In the genomic region with DNA sequence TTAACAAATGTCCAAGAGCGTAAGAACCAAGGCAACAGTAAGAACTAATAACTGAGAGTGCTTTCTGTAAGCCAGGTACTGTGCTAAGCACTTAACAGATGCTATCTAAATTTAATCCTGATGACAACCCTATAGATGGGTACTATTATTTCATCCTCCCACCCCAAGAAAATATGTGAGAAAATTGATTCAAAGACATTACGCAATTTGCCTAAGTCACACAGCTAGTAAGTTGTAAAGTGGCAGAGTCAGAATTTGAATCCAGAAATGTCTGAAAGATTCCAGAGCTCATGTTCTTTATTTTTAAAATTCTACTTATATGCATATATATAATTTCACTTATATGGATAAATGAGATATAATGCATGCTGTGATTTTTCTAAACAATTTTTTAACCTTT, we compare ENCODE assay signal across 22 cellular contexts. TPM values are rescaled to one million over a fixed set of nuclear protein-coding genes. Genes with fewer than 3 reads are reported as not detected.
A peak's percentile ranks its signal among the peaks of the same experiment; 100 is the strongest.
DNase-seq lines count a peak whose midpoint lies in the region; ATAC-seq, FAIRE-seq and TF ChIP-seq lines count a peak whose summit lies in the region.
"Had no signal": no experiment of that assay in that cellular context is flagged by ENCODE, and none has a peak within 500 bp of the region (broad histone marks: within the 10 kb centered on the region; RNA-seq: fewer than 3 reads in every experiment).

No MANE protein-coding gene starts in this region.

- 100% methylated on average over 2 of the region's 2 CpGs for WGBS in K562 (ENCODE audit: insufficient coverage, low coverage, missing lambda C conversion rate)

- no peak overlapping the region for H3K9ac ChIP-seq in K562 (ENCODE audit: insufficient read depth in 1 of 2, low read depth in 2 of 2, low read length in 2 of 2)
- H3K9ac ChIP-seq: BLaER1 treated with 17β-estradiol and CSF1 and Interleukin-3, amounts not matched to agents 10 nM and 100 nM had no signal

- in situ Hi-C loops in K562 (cut with MboI), result no loop called here

- no peaks in the 10 kb centered on the region for H3K36me3 ChIP-seq in K562 (ENCODE audit: control insufficient read depth, insufficient read depth, low read length)
- H3K36me3 ChIP-seq: BE2C, HAP-1 had no signal

- no peaks in the 10 kb centered on the region for H3K9me1 ChIP-seq in K562 (ENCODE audit: control insufficient read depth, insufficient read depth, low read length)

- FAIRE-seq in D721Med (lab: Jason Lieb, UNC) (peak; percentile 56), K562 (lab: Jason Lieb, UNC) (no peak)
- FAIRE-seq: GM12891, GM18507, H54 had no signal

- H3K9me3 ChIP-seq in K562 (replicated peaks; ENCODE audit: control insufficient read depth, insufficient read depth, low read depth, low read length), result no peaks in the 10 kb centered on the region
- H3K9me3 ChIP-seq: A549, BE2C, HAP-1 had no signal

- no peak for ATAC-seq in K562
- ATAC-seq in HG03520 (IDR thresholded peaks at IDR 0.05; ENCODE audit: unreplicated experiment), result no peak
- ATAC-seq: A549, GM23338 had no signal

- TF ChIP-seq EP300 in K562 (IDR thresholded peaks at IDR 0.05; ENCODE audit: low read length), result no peak

- BruUV-seq in K562 (replicated peaks; lab: Mats Ljungman, UMichigan), result no TSS peak

- CTCF ChIA-PET in K562 (lab: Yijun Ruan, JAX; ENCODE audit: low intra/inter-chr PET ratio), result no interaction called here

- no peak overlapping the region for H3K27ac ChIP-seq in K562 (ENCODE audit: extremely low read depth, low read depth, low read length)
- H3K27ac ChIP-seq: A549; BLaER1 treated with 17β-estradiol and CSF1 and Interleukin-3, amounts not matched to agents 10 nM and 100 nM had no signal

- intact Hi-C loops in K562 (cut with micrococcal nuclease), result no loop called here

- POLR2A ChIA-PET in K562 (lab: Yijun Ruan, JAX), result interaction anchor here (1.4 kb wide), 1 partner anchor 10 kb away, joined by 6 read pairs; a partner anchor contains a TSS

- no peak for TF ChIP-seq CTCF in D721Med (IDR thresholded peaks at IDR 0.05; ENCODE audit: insufficient read depth, missing control alignments)
- TF ChIP-seq CTCF in K562 (IDR thresholded peaks at IDR 0.05 in 2 of 3, conservative IDR thresholded peaks at IDR 0.05 in 1 of 3; ENCODE audit: insufficient read depth in 2 of 3, low read depth in 1 of 3, low read length in 3 of 3), result no peak

- no peak overlapping the region for H3K4me2 ChIP-seq in K562 (ENCODE audit: insufficient read depth, low read length)
- H3K4me2 ChIP-seq: A549; BLaER1 treated with 17β-estradiol and CSF1 and Interleukin-3, amounts not matched to agents 10 nM and 100 nM; GM23338 had no signal

- no peak overlapping the region for H2AFZ ChIP-seq in K562 (ENCODE audit: low read depth, low read length)
- H2AFZ ChIP-seq: GM23338 had no signal

- H3K4me3 ChIP-seq in K562, result no peak overlapping the region
- H3K4me3 ChIP-seq: A549; BLaER1 treated with 17β-estradiol and CSF1 and Interleukin-3, amounts not matched to agents 10 nM and 100 nM; GM23338; HAP-1 had no signal

- H4K20me1 ChIP-seq in K562 (replicated peaks; ENCODE audit: control insufficient read depth, insufficient read depth, low read length), result no peaks in the 10 kb centered on the region

- no peak for DNase-seq in D721Med (ENCODE audit: insufficient read length, low spot score)
- peak; percentile 2 for DNase-seq in HCEC 1CT
- DNase-seq in K562 (ENCODE audit: extremely low read depth in 1 of 4, low spot score in 3 of 4), result no peak
- DNase-seq in NCI-H1105 treated with DMSO at 0.1 percent for 48 hours (lab: John Stamatoyannopoulos, UW), result no peak
- no peak for DNase-seq in activated T-cell treated with anti-CD3 and anti-CD28 coated beads, Interleukin-2, amount 50 U/mL, for 48 hours
- DNase-seq: 8988T; ACHN; AML-193; BE2C; CD4-positive, alpha-beta T cell; CD8-positive, alpha-beta memory T cell; DMS53; DMS79 treated with DMSO at 0.1 percent for 48 hours; GF-D8 had no signal

- H3K27me3 ChIP-seq in K562 (ENCODE audit: control insufficient read depth in 2 of 2, insufficient read depth in 2 of 2, low read length in 2 of 2), result no peaks in the 10 kb centered on the region
- H3K27me3 ChIP-seq: BE2C; BLaER1 treated with 17β-estradiol and CSF1 and Interleukin-3, amounts not matched to agents 10 nM and 100 nM had no signal

- peaks cover 68% of the 10 kb centered on the region for H3K79me2 ChIP-seq in K562 (ENCODE audit: control insufficient read depth, insufficient read depth, low read length)

- no peak for TF ChIP-seq POLR2A in K562 (conservative IDR thresholded peaks at IDR 0.05)

- no peak for TF ChIP-seq RAD21 in K562 (CRISPR knock-in tag; conservative IDR thresholded peaks at IDR 0.05 in 1 of 2, IDR thresholded peaks at IDR 0.05 in 1 of 2)

- no peaks in the 10 kb centered on the region for H3K4me1 ChIP-seq in K562 (replicated peaks in 1 of 2; ENCODE audit: control insufficient read depth in 2 of 2, insufficient read depth in 2 of 2, low read length in 2 of 2)
- H3K4me1 ChIP-seq: A549, BE2C, HAP-1 had no signal

TF ChIP-seq in K562, 482 proteins besides CTCF, POLR2A, EP300 and RAD21:
- TF ChIP-seq CEBPB (tag; IDR thresholded peaks at IDR 0.05) (peak; percentile 65), CEBPG (CRISPR knock-in tag; IDR thresholded peaks at IDR 0.05) (no peak), CEBPG (tag; conservative IDR thresholded peaks at IDR 0.05 in 1 of 2, IDR thresholded peaks at IDR 0.05 in 1 of 2) (peak; percentile 53 to 68; a peak in 3 of 4 replicates), MXI1 (IDR thresholded peaks at IDR 0.05; ENCODE audit: low read depth, low read length) (no peak), NR2F6 (CRISPR knock-in tag; IDR thresholded peaks at IDR 0.05) (no peak)

RNA-seq across cellular contexts. Expression of a gene that starts 10.1 kb away (rescaled TPM):
- total RNA-seq in K562 (2011; cell fraction: chromatin; rRNA removed; ENCODE audit: low replicate concordance), result 48.7 and 78.9 TPM in 2 replicates
- 15.2 and 24.1 TPM in 2 replicates for total RNA-seq in K562 (2011; cell fraction: nucleolus; rRNA removed)
- 36.5 and 48.1 TPM in 2 replicates for total RNA-seq in K562 (2011; cell fraction: nucleoplasm; rRNA removed)
- 22.3 and 26.5 TPM in 2 replicates for total RNA-seq in K562 (2014; rRNA removed)
- 50.8 and 56.3 TPM in 2 replicates for total RNA-seq in K562 (2014; rRNA removed; fragmentation: Illumina TruSeq; extraction: Trizol)
- total RNA-seq in K562 (2015; rRNA removed; fragmentation: Illumina TruSeq; extraction: Trizol), result 38.7 and 40.0 TPM in 2 replicates
- 38.9 and 41.1 TPM in 2 replicates for total RNA-seq in K562 (2021)
- polyA plus RNA-seq in K562 (2011; rRNA removed), result 45.9 and 60.1 TPM in 2 replicates
- 20.8 and 36.4 TPM in 2 replicates for polyA plus RNA-seq in K562 (2011; cell fraction: cytosol; rRNA removed)
- polyA plus RNA-seq in K562 (2011; cell fraction: nucleus; rRNA removed), result 45.2 and 53.6 TPM in 2 replicates
- polyA plus RNA-seq in K562 (2012), result 28.2 and 32.0 TPM in 2 replicates
- 42.8 and 48.6 TPM in 2 replicates for polyA plus RNA-seq in K562 (2014; fragmentation: Illumina TruSeq; extraction: Trizol)
- polyA plus RNA-seq in K562 (2014; fragmentation: Nextera tagmentation; extraction: Ambion mirVana), result 10 to 100 TPM; 38.4 to 44.7 TPM
- 22.8 and 28.3 TPM in 2 replicates for polyA plus RNA-seq in K562 (2014; rRNA removed)
- polyA minus RNA-seq in K562 (2011; rRNA and poly(A)+ RNA removed), result 86.7 and 101 TPM in 2 replicates
- 12.7 and 35.5 TPM in 2 replicates for polyA minus RNA-seq in K562 (2011; cell fraction: cytosol; rRNA and poly(A)+ RNA removed)
- 28.7 and 65.5 TPM in 2 replicates for polyA minus RNA-seq in K562 (2011; cell fraction: nucleus; rRNA and poly(A)+ RNA removed)
